In the genomic region with DNA sequence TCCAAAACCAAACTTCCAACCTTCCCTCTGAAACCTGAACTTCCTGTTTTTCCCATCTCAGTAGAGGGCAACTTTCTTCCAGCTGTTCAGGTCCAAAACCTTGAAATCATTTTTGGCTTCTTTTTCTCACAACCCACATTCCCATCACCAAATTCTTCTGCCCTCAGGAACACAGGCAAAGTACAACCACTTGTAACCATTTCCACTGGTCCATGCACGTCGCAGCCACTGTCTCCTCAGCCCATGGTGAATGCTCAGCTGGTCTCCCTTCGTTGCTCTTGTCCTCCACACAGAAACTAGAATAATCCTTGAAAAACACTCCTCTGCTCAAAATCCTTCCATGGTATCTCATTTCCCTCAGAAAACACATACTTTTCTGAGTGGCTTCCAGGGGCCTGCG, we compare ENCODE assay signal across 1 cellular context.
TF ChIP-seq lines count a peak whose summit lies in the region.

No MANE protein-coding gene starts in this region.

TF ChIP-seq in K562, 482 proteins besides CTCF, POLR2A, EP300 and RAD21:
- TF ChIP-seq SMAD2 (IDR thresholded peaks at IDR 0.05; ENCODE audit: low read depth, low read length) (no peak), MCM5 (IDR thresholded peaks at IDR 0.05; ENCODE audit: low read depth) (no peak), DACH1 (IDR thresholded peaks at IDR 0.05; ENCODE audit: partially characterized antibody) (no peak), ZNF354B (CRISPR knock-in tag; IDR thresholded peaks at IDR 0.05) (no peak)
- TF ChIP-seq, protein P1, sequence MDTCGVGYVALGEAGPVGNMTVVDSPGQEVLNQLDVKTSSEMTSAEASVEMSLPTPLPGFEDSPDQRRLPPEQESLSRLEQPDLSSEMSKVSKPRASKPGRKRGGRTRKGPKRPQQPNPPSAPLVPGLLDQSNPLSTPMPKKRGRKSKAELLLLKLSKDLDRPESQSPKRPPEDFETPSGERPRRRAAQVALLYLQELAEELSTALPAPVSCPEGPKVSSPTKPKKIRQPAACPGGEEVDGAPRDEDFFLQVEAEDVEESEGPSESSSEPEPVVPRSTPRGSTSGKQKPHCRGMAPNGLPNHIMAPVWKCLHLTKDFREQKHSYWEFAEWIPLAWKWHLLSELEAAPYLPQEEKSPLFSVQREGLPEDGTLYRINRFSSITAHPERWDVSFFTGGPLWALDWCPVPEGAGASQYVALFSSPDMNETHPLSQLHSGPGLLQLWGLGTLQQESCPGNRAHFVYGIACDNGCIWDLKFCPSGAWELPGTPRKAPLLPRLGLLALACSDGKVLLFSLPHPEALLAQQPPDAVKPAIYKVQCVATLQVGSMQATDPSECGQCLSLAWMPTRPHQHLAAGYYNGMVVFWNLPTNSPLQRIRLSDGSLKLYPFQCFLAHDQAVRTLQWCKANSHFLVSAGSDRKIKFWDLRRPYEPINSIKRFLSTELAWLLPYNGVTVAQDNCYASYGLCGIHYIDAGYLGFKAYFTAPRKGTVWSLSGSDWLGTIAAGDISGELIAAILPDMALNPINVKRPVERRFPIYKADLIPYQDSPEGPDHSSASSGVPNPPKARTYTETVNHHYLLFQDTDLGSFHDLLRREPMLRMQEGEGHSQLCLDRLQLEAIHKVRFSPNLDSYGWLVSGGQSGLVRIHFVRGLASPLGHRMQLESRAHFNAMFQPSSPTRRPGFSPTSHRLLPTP (IDR thresholded peaks at IDR 0.05; ENCODE audit: borderline replicate concordance, extremely low read depth, insufficient read length), result no peak
- TF ChIP-seq, protein P2, sequence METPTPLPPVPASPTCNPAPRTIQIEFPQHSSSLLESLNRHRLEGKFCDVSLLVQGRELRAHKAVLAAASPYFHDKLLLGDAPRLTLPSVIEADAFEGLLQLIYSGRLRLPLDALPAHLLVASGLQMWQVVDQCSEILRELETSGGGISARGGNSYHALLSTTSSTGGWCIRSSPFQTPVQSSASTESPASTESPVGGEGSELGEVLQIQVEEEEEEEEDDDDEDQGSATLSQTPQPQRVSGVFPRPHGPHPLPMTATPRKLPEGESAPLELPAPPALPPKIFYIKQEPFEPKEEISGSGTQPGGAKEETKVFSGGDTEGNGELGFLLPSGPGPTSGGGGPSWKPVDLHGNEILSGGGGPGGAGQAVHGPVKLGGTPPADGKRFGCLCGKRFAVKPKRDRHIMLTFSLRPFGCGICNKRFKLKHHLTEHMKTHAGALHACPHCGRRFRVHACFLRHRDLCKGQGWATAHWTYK (CRISPR knock-in tag; IDR thresholded peaks at IDR 0.05), result no peak
- TF ChIP-seq, protein P3, sequence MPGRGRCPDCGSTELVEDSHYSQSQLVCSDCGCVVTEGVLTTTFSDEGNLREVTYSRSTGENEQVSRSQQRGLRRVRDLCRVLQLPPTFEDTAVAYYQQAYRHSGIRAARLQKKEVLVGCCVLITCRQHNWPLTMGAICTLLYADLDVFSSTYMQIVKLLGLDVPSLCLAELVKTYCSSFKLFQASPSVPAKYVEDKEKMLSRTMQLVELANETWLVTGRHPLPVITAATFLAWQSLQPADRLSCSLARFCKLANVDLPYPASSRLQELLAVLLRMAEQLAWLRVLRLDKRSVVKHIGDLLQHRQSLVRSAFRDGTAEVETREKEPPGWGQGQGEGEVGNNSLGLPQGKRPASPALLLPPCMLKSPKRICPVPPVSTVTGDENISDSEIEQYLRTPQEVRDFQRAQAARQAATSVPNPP (IDR thresholded peaks at IDR 0.05; ENCODE audit: borderline replicate concordance, insufficient read depth, insufficient read length), result no peak
- TF ChIP-seq, protein P4, sequence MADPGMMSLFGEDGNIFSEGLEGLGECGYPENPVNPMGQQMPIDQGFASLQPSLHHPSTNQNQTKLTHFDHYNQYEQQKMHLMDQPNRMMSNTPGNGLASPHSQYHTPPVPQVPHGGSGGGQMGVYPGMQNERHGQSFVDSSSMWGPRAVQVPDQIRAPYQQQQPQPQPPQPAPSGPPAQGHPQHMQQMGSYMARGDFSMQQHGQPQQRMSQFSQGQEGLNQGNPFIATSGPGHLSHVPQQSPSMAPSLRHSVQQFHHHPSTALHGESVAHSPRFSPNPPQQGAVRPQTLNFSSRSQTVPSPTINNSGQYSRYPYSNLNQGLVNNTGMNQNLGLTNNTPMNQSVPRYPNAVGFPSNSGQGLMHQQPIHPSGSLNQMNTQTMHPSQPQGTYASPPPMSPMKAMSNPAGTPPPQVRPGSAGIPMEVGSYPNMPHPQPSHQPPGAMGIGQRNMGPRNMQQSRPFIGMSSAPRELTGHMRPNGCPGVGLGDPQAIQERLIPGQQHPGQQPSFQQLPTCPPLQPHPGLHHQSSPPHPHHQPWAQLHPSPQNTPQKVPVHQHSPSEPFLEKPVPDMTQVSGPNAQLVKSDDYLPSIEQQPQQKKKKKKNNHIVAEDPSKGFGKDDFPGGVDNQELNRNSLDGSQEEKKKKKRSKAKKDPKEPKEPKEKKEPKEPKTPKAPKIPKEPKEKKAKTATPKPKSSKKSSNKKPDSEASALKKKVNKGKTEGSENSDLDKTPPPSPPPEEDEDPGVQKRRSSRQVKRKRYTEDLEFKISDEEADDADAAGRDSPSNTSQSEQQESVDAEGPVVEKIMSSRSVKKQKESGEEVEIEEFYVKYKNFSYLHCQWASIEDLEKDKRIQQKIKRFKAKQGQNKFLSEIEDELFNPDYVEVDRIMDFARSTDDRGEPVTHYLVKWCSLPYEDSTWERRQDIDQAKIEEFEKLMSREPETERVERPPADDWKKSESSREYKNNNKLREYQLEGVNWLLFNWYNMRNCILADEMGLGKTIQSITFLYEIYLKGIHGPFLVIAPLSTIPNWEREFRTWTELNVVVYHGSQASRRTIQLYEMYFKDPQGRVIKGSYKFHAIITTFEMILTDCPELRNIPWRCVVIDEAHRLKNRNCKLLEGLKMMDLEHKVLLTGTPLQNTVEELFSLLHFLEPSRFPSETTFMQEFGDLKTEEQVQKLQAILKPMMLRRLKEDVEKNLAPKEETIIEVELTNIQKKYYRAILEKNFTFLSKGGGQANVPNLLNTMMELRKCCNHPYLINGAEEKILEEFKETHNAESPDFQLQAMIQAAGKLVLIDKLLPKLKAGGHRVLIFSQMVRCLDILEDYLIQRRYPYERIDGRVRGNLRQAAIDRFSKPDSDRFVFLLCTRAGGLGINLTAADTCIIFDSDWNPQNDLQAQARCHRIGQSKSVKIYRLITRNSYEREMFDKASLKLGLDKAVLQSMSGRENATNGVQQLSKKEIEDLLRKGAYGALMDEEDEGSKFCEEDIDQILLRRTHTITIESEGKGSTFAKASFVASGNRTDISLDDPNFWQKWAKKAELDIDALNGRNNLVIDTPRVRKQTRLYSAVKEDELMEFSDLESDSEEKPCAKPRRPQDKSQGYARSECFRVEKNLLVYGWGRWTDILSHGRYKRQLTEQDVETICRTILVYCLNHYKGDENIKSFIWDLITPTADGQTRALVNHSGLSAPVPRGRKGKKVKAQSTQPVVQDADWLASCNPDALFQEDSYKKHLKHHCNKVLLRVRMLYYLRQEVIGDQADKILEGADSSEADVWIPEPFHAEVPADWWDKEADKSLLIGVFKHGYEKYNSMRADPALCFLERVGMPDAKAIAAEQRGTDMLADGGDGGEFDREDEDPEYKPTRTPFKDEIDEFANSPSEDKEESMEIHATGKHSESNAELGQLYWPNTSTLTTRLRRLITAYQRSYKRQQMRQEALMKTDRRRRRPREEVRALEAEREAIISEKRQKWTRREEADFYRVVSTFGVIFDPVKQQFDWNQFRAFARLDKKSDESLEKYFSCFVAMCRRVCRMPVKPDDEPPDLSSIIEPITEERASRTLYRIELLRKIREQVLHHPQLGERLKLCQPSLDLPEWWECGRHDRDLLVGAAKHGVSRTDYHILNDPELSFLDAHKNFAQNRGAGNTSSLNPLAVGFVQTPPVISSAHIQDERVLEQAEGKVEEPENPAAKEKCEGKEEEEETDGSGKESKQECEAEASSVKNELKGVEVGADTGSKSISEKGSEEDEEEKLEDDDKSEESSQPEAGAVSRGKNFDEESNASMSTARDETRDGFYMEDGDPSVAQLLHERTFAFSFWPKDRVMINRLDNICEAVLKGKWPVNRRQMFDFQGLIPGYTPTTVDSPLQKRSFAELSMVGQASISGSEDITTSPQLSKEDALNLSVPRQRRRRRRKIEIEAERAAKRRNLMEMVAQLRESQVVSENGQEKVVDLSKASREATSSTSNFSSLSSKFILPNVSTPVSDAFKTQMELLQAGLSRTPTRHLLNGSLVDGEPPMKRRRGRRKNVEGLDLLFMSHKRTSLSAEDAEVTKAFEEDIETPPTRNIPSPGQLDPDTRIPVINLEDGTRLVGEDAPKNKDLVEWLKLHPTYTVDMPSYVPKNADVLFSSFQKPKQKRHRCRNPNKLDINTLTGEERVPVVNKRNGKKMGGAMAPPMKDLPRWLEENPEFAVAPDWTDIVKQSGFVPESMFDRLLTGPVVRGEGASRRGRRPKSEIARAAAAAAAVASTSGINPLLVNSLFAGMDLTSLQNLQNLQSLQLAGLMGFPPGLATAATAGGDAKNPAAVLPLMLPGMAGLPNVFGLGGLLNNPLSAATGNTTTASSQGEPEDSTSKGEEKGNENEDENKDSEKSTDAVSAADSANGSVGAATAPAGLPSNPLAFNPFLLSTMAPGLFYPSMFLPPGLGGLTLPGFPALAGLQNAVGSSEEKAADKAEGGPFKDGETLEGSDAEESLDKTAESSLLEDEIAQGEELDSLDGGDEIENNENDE (IDR thresholded peaks at IDR 0.05; ENCODE audit: low read depth, low read length), result no peak
- TF ChIP-seq, protein P5, sequence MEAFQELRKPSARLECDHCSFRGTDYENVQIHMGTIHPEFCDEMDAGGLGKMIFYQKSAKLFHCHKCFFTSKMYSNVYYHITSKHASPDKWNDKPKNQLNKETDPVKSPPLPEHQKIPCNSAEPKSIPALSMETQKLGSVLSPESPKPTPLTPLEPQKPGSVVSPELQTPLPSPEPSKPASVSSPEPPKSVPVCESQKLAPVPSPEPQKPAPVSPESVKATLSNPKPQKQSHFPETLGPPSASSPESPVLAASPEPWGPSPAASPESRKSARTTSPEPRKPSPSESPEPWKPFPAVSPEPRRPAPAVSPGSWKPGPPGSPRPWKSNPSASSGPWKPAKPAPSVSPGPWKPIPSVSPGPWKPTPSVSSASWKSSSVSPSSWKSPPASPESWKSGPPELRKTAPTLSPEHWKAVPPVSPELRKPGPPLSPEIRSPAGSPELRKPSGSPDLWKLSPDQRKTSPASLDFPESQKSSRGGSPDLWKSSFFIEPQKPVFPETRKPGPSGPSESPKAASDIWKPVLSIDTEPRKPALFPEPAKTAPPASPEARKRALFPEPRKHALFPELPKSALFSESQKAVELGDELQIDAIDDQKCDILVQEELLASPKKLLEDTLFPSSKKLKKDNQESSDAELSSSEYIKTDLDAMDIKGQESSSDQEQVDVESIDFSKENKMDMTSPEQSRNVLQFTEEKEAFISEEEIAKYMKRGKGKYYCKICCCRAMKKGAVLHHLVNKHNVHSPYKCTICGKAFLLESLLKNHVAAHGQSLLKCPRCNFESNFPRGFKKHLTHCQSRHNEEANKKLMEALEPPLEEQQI (IDR thresholded peaks at IDR 0.05), result no peak
- TF ChIP-seq, protein P6, sequence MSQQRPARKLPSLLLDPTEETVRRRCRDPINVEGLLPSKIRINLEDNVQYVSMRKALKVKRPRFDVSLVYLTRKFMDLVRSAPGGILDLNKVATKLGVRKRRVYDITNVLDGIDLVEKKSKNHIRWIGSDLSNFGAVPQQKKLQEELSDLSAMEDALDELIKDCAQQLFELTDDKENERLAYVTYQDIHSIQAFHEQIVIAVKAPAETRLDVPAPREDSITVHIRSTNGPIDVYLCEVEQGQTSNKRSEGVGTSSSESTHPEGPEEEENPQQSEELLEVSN (IDR thresholded peaks at IDR 0.05; ENCODE audit: borderline replicate concordance in 1 of 2, extremely low read depth in 1 of 2, insufficient read depth in 1 of 2, insufficient read length in 1 of 2, low read depth in 1 of 2, low read length in 1 of 2, poor library complexity in 1 of 2, severe bottlenecking in 1 of 2), result no peak
- TF ChIP-seq, protein P7, sequence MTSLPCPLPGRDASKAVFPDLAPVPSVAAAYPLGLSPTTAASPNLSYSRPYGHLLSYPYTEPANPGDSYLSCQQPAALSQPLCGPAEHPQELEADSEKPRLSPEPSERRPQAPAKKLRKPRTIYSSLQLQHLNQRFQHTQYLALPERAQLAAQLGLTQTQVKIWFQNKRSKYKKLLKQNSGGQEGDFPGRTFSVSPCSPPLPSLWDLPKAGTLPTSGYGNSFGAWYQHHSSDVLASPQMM (CRISPR knock-in tag; IDR thresholded peaks at IDR 0.05), result no peak
